Comparison of ENCODE assay signal across 10 cellular contexts in genomic region chr20:33076662-33077398, GRCh38. TPM values are rescaled to one million over a fixed set of nuclear protein-coding genes. Genes with fewer than 3 reads are reported as not detected.
DNase-seq lines count a peak whose midpoint lies in the region; ATAC-seq and TF ChIP-seq lines count a peak whose summit lies in the region.
"Had no signal": no experiment of that assay in that cellular context is flagged by ENCODE, and none has a peak within 500 bp of the region (broad histone marks: within the 10 kb centered on the region; RNA-seq: fewer than 3 reads in every experiment).

No MANE protein-coding gene starts in this region.

- ATAC-seq in RWPE2 (ENCODE audit: low read depth) (peak; percentile 52), foreskin keratinocyte (peak; percentile 33), HG03378 (IDR thresholded peaks at IDR 0.05; ENCODE audit: unreplicated experiment) (no peak)

- H3K36me3 ChIP-seq in RWPE2 (ENCODE audit: low read depth) = no peaks in the 10 kb centered on the region
- H3K36me3 ChIP-seq in suprapubic skin = no peaks in the 10 kb centered on the region

- no peak for TF ChIP-seq EP300 in suprapubic skin (IDR thresholded peaks at IDR 0.05)

- H3K9me3 ChIP-seq in RWPE2 (ENCODE audit: severe bottlenecking) (no peaks in the 10 kb centered on the region), suprapubic skin (no peaks in the 10 kb centered on the region)

- CTCF ChIA-PET in AG04449 (lab: Yijun Ruan, JAX) = interaction anchor here (1.2 kb wide), 1 partner anchor 22 kb away, joined by 3 read pairs; no protein-coding TSS in a partner anchor

- H3K4me3 ChIP-seq in AG04449 (ENCODE audit: low read depth, low read length) (no peak overlapping the region), GM12875 (ENCODE audit: low read depth, low read length) (no peak overlapping the region), RWPE2 (ENCODE audit: severe bottlenecking) (no peak overlapping the region), suprapubic skin (no peak overlapping the region)

- no peak overlapping the region for H3K27ac ChIP-seq in RWPE2 (ENCODE audit: poor library complexity, severe bottlenecking)
- H3K27ac ChIP-seq in foreskin keratinocyte = no peak overlapping the region
- H3K27ac ChIP-seq in suprapubic skin = no peak overlapping the region

- TF ChIP-seq CTCF in AG04449 (IDR thresholded peaks at IDR 0.05; ENCODE audit: insufficient read depth, low read length, missing control alignments) (peak; percentile 21), GM12875 (IDR thresholded peaks at IDR 0.05; ENCODE audit: borderline replicate concordance, insufficient read depth, low read depth, low read length) (peak; percentile 59; the same call in 1 of the 2 replicates), RWPE2 (IDR thresholded peaks at IDR 0.05; ENCODE audit: poor library complexity, severe bottlenecking) (peak; percentile 48), foreskin keratinocyte (conservative IDR thresholded peaks at IDR 0.05) (peak; percentile 53), suprapubic skin (IDR thresholded peaks at IDR 0.05) (no peak)

- POLR2A ChIA-PET in AG04449 (lab: Yijun Ruan, JAX) = no interaction called here

- 67% methylated on average over 4 of the region's 6 CpGs for WGBS in suprapubic skin

- H3K27me3 ChIP-seq in RWPE2 (ENCODE audit: insufficient read depth, poor library complexity, severe bottlenecking) (no peaks in the 10 kb centered on the region), foreskin keratinocyte (peaks cover 6% of the 10 kb centered on the region), suprapubic skin (peaks cover 7% of the 10 kb centered on the region)

- DNase-seq in AG04449 (ENCODE audit: low read depth, low spot score) (no peak), RWPE2 (ENCODE audit: low spot score) (no peak), foreskin keratinocyte (no peak), suprapubic skin (ENCODE audit: low spot score in 2 of 2) (no peak), SIG-M5 (lab: John Stamatoyannopoulos, UW) (no peak), cerebellum (ENCODE audit: low spot score) (no peak)
- DNase-seq: stimulated activated CD4-positive, alpha-beta T cell treated with anti-CD3 and anti-CD28 coated beads, Interleukin-2, amount 100 ng/mL, for 48 hours had no signal

- H3K4me1 ChIP-seq in RWPE2 (ENCODE audit: insufficient read depth, poor library complexity, severe bottlenecking) (no peaks in the 10 kb centered on the region), foreskin keratinocyte (no peaks in the 10 kb centered on the region), suprapubic skin (no peaks in the 10 kb centered on the region)

- TF ChIP-seq POLR2A in suprapubic skin (IDR thresholded peaks at IDR 0.05) = no peak

RNA-seq across cellular contexts. Expression of gene BPIFB4, which starts 2.6 kb away (rescaled TPM):
- not detected in 2 replicates for total RNA-seq in foreskin keratinocyte
- not detected in 2 replicates for polyA plus RNA-seq in foreskin keratinocyte
- not detected for total RNA-seq in suprapubic skin
- not detected for total RNA-seq in cerebellum
- total RNA-seq: mesenteric fat pad had no signal

RNA-seq across cellular contexts. Expression of gene BPIFB3, which starts 23.1 kb away (rescaled TPM):
- total RNA-seq in foreskin keratinocyte (not detected in 2 replicates), suprapubic skin (not detected), cerebellum (not detected)
- not detected in 2 replicates for polyA plus RNA-seq in foreskin keratinocyte
- total RNA-seq: mesenteric fat pad had no signal

RNA-seq across cellular contexts. Expression of gene BPIFB6, which starts 45.4 kb away (rescaled TPM):
- not detected in 2 replicates for total RNA-seq in foreskin keratinocyte
- not detected in 2 replicates for polyA plus RNA-seq in foreskin keratinocyte
- total RNA-seq in suprapubic skin = not detected
- not detected for total RNA-seq in cerebellum
- total RNA-seq: mesenteric fat pad had no signal

Comparison
In these comparisons a context has a peak if more than half of its experiments do, and no peak if none do; other contexts are left out.
1. CTCF ChIP-seq: peak in AG04449 (single experiment), GM12875 (single experiment), RWPE2 (single experiment) and foreskin keratinocyte (single experiment); none in suprapubic skin (0 of 2).